1 cellular context compared by ENCODE assay signal in the genomic region with DNA sequence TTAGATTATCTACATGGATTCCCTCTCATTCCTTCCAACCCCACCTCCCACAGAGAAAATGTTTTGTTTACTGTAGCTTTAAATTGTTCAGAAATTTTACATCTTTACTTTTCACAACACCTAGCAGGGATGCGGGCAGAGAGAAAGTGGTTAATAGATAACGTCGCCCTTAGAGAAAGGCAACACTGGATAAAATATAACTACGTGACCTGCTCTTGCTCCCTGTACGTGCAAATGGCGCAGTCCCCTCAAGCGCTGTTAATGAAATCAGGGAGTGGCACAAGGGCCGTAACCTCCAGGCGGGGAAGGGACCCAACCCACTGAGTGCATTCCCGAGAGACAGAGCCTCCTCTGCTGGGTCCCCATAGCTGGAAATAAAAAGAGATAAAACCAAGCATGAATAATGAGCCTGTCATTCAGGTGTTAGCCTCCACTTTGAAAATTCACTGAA.
TF ChIP-seq lines count a peak whose summit lies in the region.

No MANE protein-coding gene starts in this region.

TF ChIP-seq in GM23338, 12 proteins besides CTCF, POLR2A, EP300 and RAD21 (continued from another document):
- no peak for TF ChIP-seq REST (IDR thresholded peaks at IDR 0.05; ENCODE audit: unreplicated experiment)
- TF ChIP-seq EZH2phosphoT487 (IDR thresholded peaks at IDR 0.05; ENCODE audit: unreplicated experiment) = no peak
- no peak for TF ChIP-seq ZNF114 (CRISPR knock-in tag; IDR thresholded peaks at IDR 0.05)
- no peak for TF ChIP-seq ZNF331 (CRISPR knock-in tag; IDR thresholded peaks at IDR 0.05; ENCODE audit: low read depth)
- no peak for TF ChIP-seq JUNB (IDR thresholded peaks at IDR 0.05; ENCODE audit: unreplicated experiment)
- no peak for TF ChIP-seq POLR2AphosphoS5 (IDR thresholded peaks at IDR 0.05; ENCODE audit: low read depth)
- TF ChIP-seq ETS1 (IDR thresholded peaks at IDR 0.05) = no peak
TF ChIP-seq in GM23338: peak in this region for 0.
